In the genomic region with DNA sequence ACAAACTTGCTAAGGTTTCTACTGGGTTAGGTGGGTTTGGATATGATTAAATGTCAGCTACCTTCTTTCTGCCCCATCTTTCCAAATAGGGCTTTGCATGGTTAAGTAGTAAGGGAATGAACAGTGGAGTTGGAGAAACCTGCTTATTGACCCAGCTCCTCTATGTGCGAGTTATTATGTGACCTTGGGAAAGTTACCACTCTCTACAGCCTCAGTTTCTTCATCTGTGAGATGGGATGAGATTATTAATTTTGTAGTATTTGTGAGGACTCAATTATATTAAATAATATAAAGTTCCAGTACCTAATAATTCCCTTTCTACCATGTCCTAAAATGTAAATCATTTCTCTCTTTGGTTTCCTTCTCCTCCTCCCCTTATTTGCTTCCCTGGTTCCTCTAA, we compare ENCODE assay signal across 23 cellular contexts.
"Had no signal": no experiment of that assay in that cellular context is flagged by ENCODE, and none has a peak within 500 bp of the region (broad histone marks: within the 10 kb centered on the region; RNA-seq: fewer than 3 reads in every experiment).

No MANE protein-coding gene starts in this region.

- DNase-seq: Kasumi-1; MM.1S; NCI-H1092 treated with DMSO at 0.1 percent for 48 hours; NCI-H1436; NCI-H187; NCI-H2029; NCI-H2081 treated with DMSO at 0.1 percent for 48 hours; NCI-H2171; NCI-H226; NCI-H446; NCI-H510A; NCI-H524 treated with DMSO at 0.1 percent for 48 hours; NCI-H69; NCI-H774; NK-92 treated with Interleukin-12 subunit alpha and Interleukin-12 subunit beta, amount 100 ng/mL, for 24 hours; PC-3; SHP77; SJCRH30; SW 1271; T-cell had no signal

- H3K36me3 ChIP-seq: SJCRH30 had no signal

- H3K27me3 Mint-ChIP-seq: T-cell had no signal

- H3K9me3 Mint-ChIP-seq: T-cell had no signal

- ATAC-seq: Panc1, PC-3, T-cell had no signal

- H3K27ac ChIP-seq: KMS-11, RWPE1 had no signal

- H3K9ac ChIP-seq: KMS-11 had no signal

- H3K4me3 Mint-ChIP-seq: T-cell had no signal

- H3K4me2 ChIP-seq: KMS-11 had no signal

- H3K27ac Mint-ChIP-seq: T-cell had no signal

- H3K27me3 ChIP-seq: SJCRH30 had no signal
